In genomic region chr15:74723754-74724334, GRCh38 we compare ENCODE assay signal across 7 cellular contexts. TPM values are rescaled to one million over a fixed set of nuclear protein-coding genes. Genes with fewer than 3 reads are reported as not detected.
DNase-seq lines count a peak whose midpoint lies in the region; ATAC-seq, FAIRE-seq and TF ChIP-seq lines count a peak whose summit lies in the region.

No MANE protein-coding gene starts in this region.

- peaks cover 30% of the 10 kb centered on the region for H3K27me3 ChIP-seq in MM.1S (replicated peaks; ENCODE audit: insufficient read depth, low read length)

- DNase-seq in MM.1S (peak; percentile 34), SKM-1 (lab: John Stamatoyannopoulos, UW; ENCODE audit: unreplicated experiment) (peak; percentile 65), frontal cortex (ENCODE audit: low spot score in 2 of 2) (peak; percentile 83 to 84), skeletal muscle cell (ENCODE audit: low read depth) (peak; percentile 7)

- H4K20me1 ChIP-seq in MM.1S (ENCODE audit: insufficient read depth, low read length), result no peaks in the 10 kb centered on the region

- peaks cover 3% of the 10 kb centered on the region; the same call in 1 of the 2 replicates for H3K4me1 ChIP-seq in MM.1S (ENCODE audit: low read length)

- H3K9me2 ChIP-seq in MM.1S (replicated peaks; ENCODE audit: insufficient read depth, low read length), result no peaks in the 10 kb centered on the region

- no peak for TF ChIP-seq CTCF in MM.1S (IDR thresholded peaks at IDR 0.05; ENCODE audit: low read length)

- H2AFZ ChIP-seq in MM.1S (ENCODE audit: low read length), result no peak overlapping the region

- ATAC-seq in GM21717 (IDR thresholded peaks at IDR 0.05; ENCODE audit: unreplicated experiment) (no peak), GM21526 (IDR thresholded peaks at IDR 0.05; ENCODE audit: low FRiP score, unreplicated experiment) (no peak)

- no peak overlapping the region for H3K4me2 ChIP-seq in MM.1S (ENCODE audit: low read depth, low read length)

- H3F3A ChIP-seq in MM.1S (ENCODE audit: insufficient read depth, low read length), result no peaks in the 10 kb centered on the region

- no peak overlapping the region for H3K27ac ChIP-seq in MM.1S (ENCODE audit: low read length)

- H3K9ac ChIP-seq in MM.1S (ENCODE audit: low read length), result no peak overlapping the region

- no peaks in the 10 kb centered on the region for H3K9me3 ChIP-seq in MM.1S (replicated peaks; ENCODE audit: insufficient read depth, low read length)

- H3K4me3 ChIP-seq in MM.1S (ENCODE audit: low read length) (no peak overlapping the region), skeletal muscle cell (ENCODE audit: low read depth, low read length) (no peak overlapping the region)

- no peaks in the 10 kb centered on the region for H3K36me3 ChIP-seq in MM.1S (replicated peaks; ENCODE audit: insufficient read depth, low read length)

- no peaks in the 10 kb centered on the region for H3K79me2 ChIP-seq in MM.1S (ENCODE audit: low read length)

- FAIRE-seq in G401.6 (lab: Jason Lieb, UNC) (peak; percentile 95), frontal cortex (lab: Jason Lieb, UNC) (no peak)

RNA-seq across cellular contexts. Expression of gene CYP1A1, which starts 1.5 kb away (rescaled TPM):
- 0.41 TPM for total RNA-seq in frontal cortex

RNA-seq across cellular contexts. Expression of gene CYP1A2, which starts 24.8 kb away (rescaled TPM):
- total RNA-seq in frontal cortex, result not detected

RNA-seq across cellular contexts. Expression of gene EDC3, which starts 28.0 kb away (rescaled TPM):
- 12.2 TPM for total RNA-seq in frontal cortex

RNA-seq across cellular contexts. Expression of gene CSK, which starts 58.0 kb away (rescaled TPM):
- total RNA-seq in frontal cortex, result 26.5 TPM

Comparison
In these comparisons a context has a peak if more than half of its experiments do, and no peak if none do; other contexts are left out.
1. DNase-seq: peak in every context shown above with its lines; median percentile 84 in frontal cortex; 65 in SKM-1; 34 in MM.1S; 7 in skeletal muscle cell.